Comparison of ENCODE assay signal across 1 cellular context in the genomic region with DNA sequence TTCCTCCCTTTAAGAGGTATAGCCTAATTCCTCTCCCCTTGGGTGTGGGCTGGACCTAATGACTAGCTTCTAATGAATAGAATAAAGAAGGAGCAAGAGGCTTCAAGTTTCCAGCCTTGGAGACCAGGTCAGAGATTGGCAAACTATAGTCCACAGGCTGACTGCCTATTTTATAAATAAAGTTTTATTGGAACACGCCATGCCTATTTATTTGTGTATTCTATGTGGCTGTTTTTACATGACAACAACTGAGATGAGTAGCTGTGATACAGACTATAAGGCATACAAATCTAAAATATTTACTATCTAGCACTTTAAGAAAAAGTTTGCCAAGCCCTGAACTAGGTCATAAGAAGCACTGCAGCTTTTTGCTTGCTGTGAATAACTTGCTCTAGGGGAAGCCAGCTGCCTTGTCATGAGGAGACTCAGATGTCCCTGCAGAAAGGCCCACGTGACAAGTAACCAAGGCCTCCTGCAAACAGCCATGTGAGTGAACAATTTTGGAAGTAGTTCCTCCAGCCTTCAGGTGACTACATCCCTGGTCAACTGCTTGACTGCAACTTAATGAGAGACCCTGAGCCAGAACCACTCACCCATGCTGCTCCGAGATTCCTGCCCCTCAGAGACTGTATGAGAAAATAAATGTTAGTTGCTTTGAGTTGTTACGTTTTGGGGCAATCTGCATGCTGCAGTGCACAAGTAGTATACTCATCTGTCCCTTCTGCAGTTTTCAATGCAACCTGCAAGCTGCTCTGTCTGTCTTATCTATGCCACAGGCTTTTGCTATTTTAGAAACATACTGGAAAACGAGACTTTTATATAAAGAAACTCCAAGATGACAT.
A peak's percentile ranks its signal among the peaks of the same experiment; 100 is the strongest.
TF ChIP-seq lines count a peak whose summit lies in the region.

No MANE protein-coding gene starts in this region.

TF ChIP-seq in K562, 482 proteins besides CTCF, POLR2A, EP300 and RAD21 (continued from another document):
- TF ChIP-seq DPF2 (IDR thresholded peaks at IDR 0.05) (no peak), SREBF1 (IDR thresholded peaks at IDR 0.05; ENCODE audit: borderline replicate concordance, low read depth, low read length) (no peak), ZNF586 (CRISPR knock-in tag; conservative IDR thresholded peaks at IDR 0.05) (no peak), NFE2 (IDR thresholded peaks at IDR 0.05; ENCODE audit: low read depth) (no peak), JUND (IDR thresholded peaks at IDR 0.05; ENCODE audit: borderline replicate concordance, low read depth, low read length) (no peak), JUND (tag; IDR thresholded peaks at IDR 0.05; ENCODE audit: borderline replicate concordance, low read depth, low read length) (0 out of 3 replicates have a peak, but pooled peaks have one; percentile 20), SLC30A9 (CRISPR knock-in tag; IDR thresholded peaks at IDR 0.05) (no peak), ZNF76 (CRISPR knock-in tag; IDR thresholded peaks at IDR 0.05; ENCODE audit: borderline replicate concordance) (no peak), ZNF431 (CRISPR knock-in tag; IDR thresholded peaks at IDR 0.05) (no peak), HEY1 (CRISPR knock-in tag; IDR thresholded peaks at IDR 0.05; ENCODE audit: borderline replicate concordance) (no peak), RB1 (IDR thresholded peaks at IDR 0.05; ENCODE audit: low read depth) (no peak), ZFP30 (CRISPR knock-in tag; IDR thresholded peaks at IDR 0.05; ENCODE audit: borderline replicate concordance) (no peak), PHF8 (IDR thresholded peaks at IDR 0.05; ENCODE audit: borderline replicate concordance, low read length) (no peak), RAD51 (IDR thresholded peaks at IDR 0.05; ENCODE audit: borderline replicate concordance, low read depth) (peak; percentile 79), NFRKB (IDR thresholded peaks at IDR 0.05; ENCODE audit: low read depth) (no peak), E2F3 (CRISPR knock-in tag; IDR thresholded peaks at IDR 0.05) (no peak), NR2F6 (CRISPR knock-in tag; IDR thresholded peaks at IDR 0.05) (no peak), SP1 (CRISPR knock-in tag; IDR thresholded peaks at IDR 0.05) (no peak), ZNF644 (tag; IDR thresholded peaks at IDR 0.05; ENCODE audit: low read depth) (no peak)
- TF ChIP-seq, protein P1, sequence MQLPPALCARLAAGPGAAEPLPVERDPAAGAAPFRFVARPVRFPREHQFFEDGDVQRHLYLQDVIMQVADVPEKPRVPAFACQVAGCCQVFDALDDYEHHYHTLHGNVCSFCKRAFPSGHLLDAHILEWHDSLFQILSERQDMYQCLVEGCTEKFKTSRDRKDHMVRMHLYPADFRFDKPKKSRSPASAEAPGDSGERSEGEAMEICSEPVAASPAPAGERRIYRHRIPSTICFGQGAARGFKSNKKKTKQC (CRISPR knock-in tag; IDR thresholded peaks at IDR 0.05): no peak
- TF ChIP-seq, protein P2, sequence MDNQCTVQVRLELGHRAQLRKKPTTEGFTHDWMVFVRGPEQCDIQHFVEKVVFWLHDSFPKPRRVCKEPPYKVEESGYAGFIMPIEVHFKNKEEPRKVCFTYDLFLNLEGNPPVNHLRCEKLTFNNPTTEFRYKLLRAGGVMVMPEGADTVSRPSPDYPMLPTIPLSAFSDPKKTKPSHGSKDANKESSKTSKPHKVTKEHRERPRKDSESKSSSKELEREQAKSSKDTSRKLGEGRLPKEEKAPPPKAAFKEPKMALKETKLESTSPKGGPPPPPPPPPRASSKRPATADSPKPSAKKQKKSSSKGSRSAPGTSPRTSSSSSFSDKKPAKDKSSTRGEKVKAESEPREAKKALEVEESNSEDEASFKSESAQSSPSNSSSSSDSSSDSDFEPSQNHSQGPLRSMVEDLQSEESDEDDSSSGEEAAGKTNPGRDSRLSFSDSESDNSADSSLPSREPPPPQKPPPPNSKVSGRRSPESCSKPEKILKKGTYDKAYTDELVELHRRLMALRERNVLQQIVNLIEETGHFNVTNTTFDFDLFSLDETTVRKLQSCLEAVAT (IDR thresholded peaks at IDR 0.05): no peak
